Comparison of ENCODE assay signal across 9 cellular contexts in genomic region chr9:72557549-72557948, GRCh38. TPM values are rescaled to one million over a fixed set of nuclear protein-coding genes. Genes with fewer than 3 reads are reported as not detected.
DNase-seq lines count a peak whose midpoint lies in the region; ATAC-seq and TF ChIP-seq lines count a peak whose summit lies in the region.
"Had no signal": no experiment of that assay in that cellular context is flagged by ENCODE, and none has a peak within 500 bp of the region (broad histone marks: within the 10 kb centered on the region; RNA-seq: fewer than 3 reads in every experiment).

No MANE protein-coding gene starts in this region.

- H3K27ac Mint-ChIP-seq in nephron: peak overlapping the region; percentile 5 to 41 (median 28)

- H3K27me3 ChIP-seq in body of pancreas: no peaks in the 10 kb centered on the region

- intact Hi-C loops in body of pancreas (cut with DNase I): no loop called here

- in situ Hi-C loops in SK-MEL-5 (cut with HindIII; ENCODE audit: low pct_unique_long_range_greater_than_20kb, low sequenced_read_pairs): no loop called here

- no peaks in the 10 kb centered on the region for H3K9me3 Mint-ChIP-seq in nephron

- no peak overlapping the region for H3K4me3 ChIP-seq in body of pancreas
- H3K4me3 ChIP-seq: HAP-1 had no signal

- DNase-seq in DMS53 (lab: John Stamatoyannopoulos, UW) (peak; percentile 79), SK-MEL-5 (ENCODE audit: low read depth, low spot score) (peak; percentile 61), body of pancreas (peak; percentile 27 to 79 (median 58)), Kasumi-1 (lab: John Stamatoyannopoulos, UW) (no peak), NCI-H1694 treated with DMSO at 0.1 percent for 48 hours (lab: John Stamatoyannopoulos, UW) (no peak), SKM-1 treated with dmso at 0.1 percent for 144 hours (lab: John Stamatoyannopoulos, UW; ENCODE audit: unreplicated experiment) (no peak)

- H3K36me3 Mint-ChIP-seq in nephron (ENCODE audit: low read depth): no peaks in the 10 kb centered on the region

- H3K4me3 Mint-ChIP-seq in nephron: no peak overlapping the region

- TF ChIP-seq CTCF in body of pancreas (IDR thresholded peaks at IDR 0.05) (no peak), nephron (IDR thresholded peaks at IDR 0.05; ENCODE audit: unreplicated experiment in 3 of 3) (no peak)

- peak overlapping the region; percentile 13 to 68 (median 60) for H3K27ac ChIP-seq in body of pancreas

- peaks cover 33% of the 10 kb centered on the region for H3K4me1 ChIP-seq in body of pancreas

- H3K9me3 ChIP-seq in body of pancreas: no peaks in the 10 kb centered on the region
- H3K9me3 ChIP-seq: HAP-1 had no signal

- H3K4me1 Mint-ChIP-seq in nephron: peaks cover 11% of the 10 kb centered on the region

- H3K36me3 ChIP-seq in body of pancreas (replicated peaks in 1 of 2; ENCODE audit: insufficient read depth in 1 of 2, low read depth in 2 of 2): no peaks in the 10 kb centered on the region
- H3K36me3 ChIP-seq: HAP-1 had no signal

- no peak for TF ChIP-seq POLR2A in body of pancreas (IDR thresholded peaks at IDR 0.05)

- H3K27me3 Mint-ChIP-seq in nephron (ENCODE audit: low read depth): no peaks in the 10 kb centered on the region

- peak; percentile 82 for ATAC-seq in body of pancreas
- ATAC-seq in GM18858 (IDR thresholded peaks at IDR 0.05; ENCODE audit: unreplicated experiment): no peak

- 7 to 19% methylated on average over 2 of the region's 2 CpGs for whole genome bisulfite sequencing in body of pancreas, 2 donors

RNA-seq across cellular contexts. Expression of gene TMC1, which starts 36.1 kb away (rescaled TPM):
- total RNA-seq in SK-MEL-5 (2014; rRNA removed; shearing (Covaris generic)): 0.18 TPM in 1 of 2 replicates, not detected in the other
- 0.11 TPM in 1 of 2 replicates, not detected in the other for polyA plus RNA-seq in SK-MEL-5 (2015; cell fraction: cytosol; rRNA removed)
- polyA plus RNA-seq in SK-MEL-5 (2015; cell fraction: nucleus; rRNA removed): not detected in 2 replicates
- not detected for total RNA-seq in body of pancreas

Comparison
In these comparisons a context has a peak if more than half of its experiments do, and no peak if none do; other contexts are left out.
1. DNase-seq: peak in DMS53 (single experiment), SK-MEL-5 (single experiment) and body of pancreas (4 of 4); none in Kasumi-1 (0 of 2), NCI-H1694 treated with DMSO at 0.1 percent for 48 hours (single experiment) and SKM-1 treated with dmso at 0.1 percent for 144 hours (single experiment).